ENCODE assay signal across 20 cellular contexts in genomic region chr7:116283595-116284204, GRCh38.
"Had no signal": no experiment of that assay in that cellular context is flagged by ENCODE, and none has a peak within 500 bp of the region (broad histone marks: within the 10 kb centered on the region; RNA-seq: fewer than 3 reads in every experiment).

No MANE protein-coding gene starts in this region.

- H3K9me3 ChIP-seq: heart left ventricle, pancreas, suprapubic skin, tibial artery had no signal

- H3K9me3 Mint-ChIP-seq: endodermal cell; natural killer cell treated with Interleukin-12 subunit alpha and Interleukin-12 subunit beta and Interleukin-15 and Interleukin-18, amount 100 ng/mL, for 72 hours; neural progenitor cell had no signal

- H3K36me3 ChIP-seq: heart left ventricle, neural progenitor cell, pancreas, suprapubic skin, tibial artery had no signal

- DNase-seq: effector CD4-positive, alpha-beta T cell; endodermal cell; heart left ventricle; islet precursor cell; left ventricle myocardium superior; midbrain; occipital lobe; pancreas; right cardiac atrium; stimulated activated CD4-positive, alpha-beta T cell treated with anti-CD3 and anti-CD28 coated beads, Interleukin-2, amount 100 ng/mL, for 48 hours; stimulated activated naive CD8-positive, alpha-beta T cell treated with anti-CD3 and anti-CD28 coated beads, Interleukin-15, Interleukin-2, amounts not matched to agents 100 U/mL and 50 U/mL, for 24 hours; tibial artery had no signal

- H3K27ac ChIP-seq: coronary artery, heart left ventricle, neural progenitor cell, pancreas, suprapubic skin had no signal

- H3K4me1 ChIP-seq: neural progenitor cell, pancreas, suprapubic skin had no signal

- H3K36me3 Mint-ChIP-seq: natural killer cell treated with Interleukin-12 subunit alpha and Interleukin-12 subunit beta and Interleukin-15 and Interleukin-18, amount 100 ng/mL, for 72 hours; neural progenitor cell had no signal

- H3K9ac ChIP-seq: neural progenitor cell had no signal

- H3K27me3 ChIP-seq: heart left ventricle, neural progenitor cell, pancreas, suprapubic skin, tibial artery had no signal

- H3K27me3 Mint-ChIP-seq: progenitor cell of endocrine pancreas had no signal

- FAIRE-seq: frontal cortex, pancreas had no signal

- H3K4me1 Mint-ChIP-seq: endodermal cell, neural progenitor cell had no signal

- H3K4me2 ChIP-seq: neural progenitor cell had no signal

- ATAC-seq: esophagus mucosa; heart left ventricle; left ventricle myocardium superior; natural killer cell treated with Interleukin-12 subunit alpha and Interleukin-12 subunit beta and Interleukin-15 and Interleukin-18, amount 100 ng/mL, for 72 hours; pancreas; right cardiac atrium; stimulated activated naive CD8-positive, alpha-beta T cell treated with anti-CD3 and anti-CD28 coated beads, Interleukin-15, Interleukin-2, amounts not matched to agents 100 U/mL and 50 U/mL, for 24 hours had no signal

- H3K4me3 ChIP-seq: coronary artery, heart left ventricle, neural progenitor cell, pancreas, smooth muscle cell, suprapubic skin, tibial artery had no signal

- H3K4me3 Mint-ChIP-seq: endodermal cell; natural killer cell treated with Interleukin-12 subunit alpha and Interleukin-12 subunit beta and Interleukin-15 and Interleukin-18, amount 100 ng/mL, for 72 hours; neural progenitor cell had no signal

- H3K27ac Mint-ChIP-seq: endodermal cell; natural killer cell treated with Interleukin-12 subunit alpha and Interleukin-12 subunit beta and Interleukin-15 and Interleukin-18, amount 100 ng/mL, for 72 hours; neural progenitor cell; progenitor cell of endocrine pancreas had no signal

- H2AFZ ChIP-seq: neural progenitor cell had no signal
